Comparison of ENCODE assay signal across 9 cellular contexts in the genomic region with DNA sequence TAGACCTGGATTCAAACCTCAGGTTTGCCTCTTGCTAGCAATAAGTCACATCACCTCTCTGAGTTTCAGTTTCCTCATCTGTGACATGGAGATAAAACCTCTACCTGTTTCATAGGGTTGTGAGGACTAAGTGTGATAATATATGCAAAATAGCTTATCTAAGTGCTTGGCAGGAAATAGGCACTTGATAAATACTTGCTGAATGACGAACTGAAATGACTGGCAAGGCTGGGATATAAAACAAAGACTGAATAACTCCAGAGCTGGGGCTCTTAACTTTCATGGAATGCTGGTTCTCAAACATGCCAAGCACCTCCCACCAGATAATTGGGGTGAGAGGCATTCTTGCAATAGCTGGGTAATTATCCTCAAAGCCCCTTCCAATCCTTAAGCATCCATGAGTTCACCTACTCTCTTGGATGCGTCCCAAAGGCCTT.
DNase-seq lines count a peak whose midpoint lies in the region; ATAC-seq and TF ChIP-seq lines count a peak whose summit lies in the region.
"Had no signal": no experiment of that assay in that cellular context is flagged by ENCODE, and none has a peak within 500 bp of the region (broad histone marks: within the 10 kb centered on the region; RNA-seq: fewer than 3 reads in every experiment).

No MANE protein-coding gene starts in this region.

- peak overlapping the region; percentile 0 for H3K4me2 ChIP-seq in skeletal muscle satellite cell (ENCODE audit: low read length)

- ATAC-seq in GM18867 (IDR thresholded peaks at IDR 0.05; ENCODE audit: unreplicated experiment) (peak; percentile 77), HG03457 (IDR thresholded peaks at IDR 0.05; ENCODE audit: unreplicated experiment) (no peak), GM21447 (IDR thresholded peaks at IDR 0.05; ENCODE audit: unreplicated experiment) (no peak), GM21723 (IDR thresholded peaks at IDR 0.05; ENCODE audit: unreplicated experiment) (no peak)
- no peak for ATAC-seq in activated CD4-positive, CD25-positive, alpha-beta regulatory T cell treated with anti-CD3 and anti-CD28 coated beads, Interleukin-2, amount 50 U/mL, for 24 hours

- H3K4me3 ChIP-seq in fibroblast of mammary gland (ENCODE audit: control insufficient read depth, low read depth, low read length) (no peak overlapping the region), skeletal muscle satellite cell (ENCODE audit: low read length) (no peak overlapping the region)

- DNase-seq in RPMI7951 (ENCODE audit: low read depth) (peak; percentile 69), fibroblast of mammary gland (ENCODE audit: low read depth) (peak; percentile 44)
- DNase-seq: NCI-H1092 treated with DMSO at 0.1 percent for 48 hours had no signal

- H3K9ac ChIP-seq in skeletal muscle satellite cell (ENCODE audit: low read depth, low read length), result peak overlapping the region; percentile 82

- H3K9me3 ChIP-seq in skeletal muscle satellite cell (replicated peaks; ENCODE audit: low read length), result no peaks in the 10 kb centered on the region

- H3K4me1 ChIP-seq in skeletal muscle satellite cell (ENCODE audit: control insufficient read depth, insufficient read depth, low read length), result peaks cover 74% of the 10 kb centered on the region

- no peaks in the 10 kb centered on the region for H3K27me3 ChIP-seq in skeletal muscle satellite cell (ENCODE audit: control insufficient read depth, insufficient read depth, low read length)

- no peaks in the 10 kb centered on the region for H3K36me3 ChIP-seq in skeletal muscle satellite cell (ENCODE audit: insufficient read depth, low read length)

- TF ChIP-seq CTCF in fibroblast of mammary gland (conservative IDR thresholded peaks at IDR 0.05; ENCODE audit: control insufficient read depth, insufficient read depth, low read depth, low read length), result no peak
